ENCODE assay signal across 27 cellular contexts in the genomic region with DNA sequence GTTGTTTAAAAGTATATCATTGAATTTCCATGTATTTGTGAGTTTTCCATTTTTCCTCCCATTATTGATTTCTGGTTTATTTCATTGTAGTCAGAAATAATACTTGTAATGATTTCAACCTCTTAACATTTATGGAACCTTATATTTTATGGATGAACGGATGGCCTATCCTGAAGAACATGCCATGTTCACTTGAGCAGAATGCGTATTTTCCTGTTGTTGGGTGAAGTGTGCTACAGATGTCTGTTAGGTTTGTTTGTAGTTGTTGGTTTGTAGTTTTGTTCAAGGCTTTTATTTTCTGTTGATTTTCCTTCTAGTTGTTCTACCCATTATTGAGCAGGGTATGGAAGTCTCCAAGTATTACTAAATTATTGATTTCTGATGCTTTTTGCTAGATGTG.
"Had no signal": no experiment of that assay in that cellular context is flagged by ENCODE, and none has a peak within 500 bp of the region (broad histone marks: within the 10 kb centered on the region; RNA-seq: fewer than 3 reads in every experiment).

No MANE protein-coding gene starts in this region.

- ATAC-seq: effector memory CD8-positive, alpha-beta T cell; esophagus mucosa; foreskin keratinocyte; gastrocnemius medialis; gastroesophageal sphincter; heart left ventricle; heart right ventricle had no signal

- H3K4me1 ChIP-seq: colonic mucosa, esophagus muscularis mucosa, esophagus squamous epithelium, foreskin keratinocyte, gastrocnemius medialis, gastroesophageal sphincter, heart left ventricle, heart right ventricle had no signal

- H3K27me3 ChIP-seq: colonic mucosa, dorsolateral prefrontal cortex, esophagus muscularis mucosa, esophagus squamous epithelium, foreskin keratinocyte, gastrocnemius medialis, gastroesophageal sphincter, heart left ventricle, heart right ventricle had no signal

- H3K36me3 ChIP-seq: colonic mucosa, esophagus muscularis mucosa, esophagus squamous epithelium, gastrocnemius medialis, gastroesophageal sphincter, heart left ventricle, heart right ventricle had no signal

- H3K4me3 ChIP-seq: colonic mucosa, coronary artery, dorsolateral prefrontal cortex, esophagus muscularis mucosa, esophagus squamous epithelium, gastrocnemius medialis, gastroesophageal sphincter, heart left ventricle, heart right ventricle had no signal

- H3K27ac ChIP-seq: colonic mucosa, coronary artery, dorsolateral prefrontal cortex, epithelial cell of prostate, esophagus muscularis mucosa, esophagus squamous epithelium, foreskin keratinocyte, gastrocnemius medialis, gastroesophageal sphincter, heart left ventricle, heart right ventricle had no signal

- FAIRE-seq: colon, endometrium, endothelial cell of umbilical vein, frontal cortex had no signal

- DNase-seq: colonic mucosa; cortex of kidney; dermis blood vessel endothelial cell; dorsolateral prefrontal cortex; effector CD4-positive, alpha-beta T cell; effector CD8-positive, alpha-beta T cell; effector memory CD4-positive, alpha-beta T cell; effector memory CD8-positive, alpha-beta T cell; endodermal cell; erythroblast; esophagus squamous epithelium; foreskin keratinocyte; foreskin melanocyte; gastrocnemius medialis; glutamatergic neuron; head of caudate nucleus; heart left ventricle; heart right ventricle had no signal
